ENCODE assay signal across 19 cellular contexts in genomic region chr9:83449166-83449565, GRCh38.
A peak's percentile ranks its signal among the peaks of the same experiment; 100 is the strongest.
DNase-seq lines count a peak whose midpoint lies in the region; ATAC-seq, FAIRE-seq and TF ChIP-seq lines count a peak whose summit lies in the region.
"Had no signal": no experiment of that assay in that cellular context is flagged by ENCODE, and none has a peak within 500 bp of the region (broad histone marks: within the 10 kb centered on the region; RNA-seq: fewer than 3 reads in every experiment).

No MANE protein-coding gene starts in this region.

- no peak for FAIRE-seq in urothelium cell line (lab: Jason Lieb, UNC)
- FAIRE-seq: RCC 7860, small intestine had no signal

- H3K9me3 ChIP-seq in gastroesophageal sphincter (no peaks in the 10 kb centered on the region), mucosa of rectum (ENCODE audit: control insufficient read depth in 2 of 2, low read length in 2 of 2) (peaks cover 0 to 2% of the 10 kb centered on the region in 2 donors), thyroid gland (no peaks in the 10 kb centered on the region)
- H3K9me3 ChIP-seq: BLaER1 treated with 17β-estradiol and CSF1 and Interleukin-3, amounts not matched to agents 10 nM and 100 nM had no signal

- TF ChIP-seq CTCF in gastroesophageal sphincter (IDR thresholded peaks at IDR 0.05) (no peak), thyroid gland (IDR thresholded peaks at IDR 0.05) (no peak)

- H3K9ac ChIP-seq in mucosa of rectum (ENCODE audit: low read depth in 1 of 2, low read length in 2 of 2), result no peak overlapping the region
- H3K9ac ChIP-seq: BLaER1 treated with 17β-estradiol and CSF1 and Interleukin-3, amounts not matched to agents 10 nM and 100 nM had no signal

- peak overlapping the region in 3 of 4 donors; percentile 48 to 62 (median 53) for H3K27ac ChIP-seq in gastroesophageal sphincter
- peak overlapping the region; percentile 23 to 35 for H3K27ac ChIP-seq in mucosa of rectum (ENCODE audit: low read depth in 2 of 2, low read length in 2 of 2)
- H3K27ac ChIP-seq in thyroid gland, result peak overlapping the region; percentile 25 to 64 (median 27)
- H3K27ac ChIP-seq: BLaER1 treated with 17β-estradiol and CSF1 and Interleukin-3, amounts not matched to agents 10 nM and 100 nM had no signal

- H3K36me3 ChIP-seq in gastroesophageal sphincter (no peaks in the 10 kb centered on the region), mucosa of rectum (ENCODE audit: control insufficient read depth in 2 of 2, insufficient read depth in 2 of 2, low read length in 2 of 2) (no peaks in the 10 kb centered on the region), thyroid gland (no peaks in the 10 kb centered on the region)
- H3K36me3 ChIP-seq: BLaER1 treated with 17β-estradiol and CSF1 and Interleukin-3, amounts not matched to agents 10 nM and 100 nM had no signal

- intact Hi-C loops in thyroid gland (cut with DNase I), result no loop called here

- DNase-seq in NCI-H82 (lab: John Stamatoyannopoulos, UW) (peak; percentile 7), NCI-H82 treated with DMSO at 0.1 percent for 48 hours (lab: John Stamatoyannopoulos, UW; ENCODE audit: unreplicated experiment) (no peak), thyroid gland (no peak), urothelium cell line (ENCODE audit: low spot score) (no peak), erythroblast (lab: John Stamatoyannopoulos, UW) (no peak)
- DNase-seq in activated CD4-positive, alpha-beta T cell treated with anti-CD3 and anti-CD28 coated beads for 4 hours, result no peak
- DNase-seq: activated CD4-positive, alpha-beta T cell treated with anti-CD3 and anti-CD28 coated beads for 1 hour; central memory CD4-positive, alpha-beta T cell; H9; mammary epithelial cell; naive thymus-derived CD4-positive, alpha-beta T cell; NK-92 treated with Interleukin-12 subunit alpha and Interleukin-12 subunit beta, amount 100 ng/mL, for 24 hours; small intestine; stimulated activated CD4-positive, alpha-beta T cell treated with anti-CD3 and anti-CD28 coated beads, Interleukin-4, amount 100 ng/mL, for 1 hour had no signal

- 50 to 60% methylated on average over 3 to 5 of the region's 5 CpGs for WGBS in gastroesophageal sphincter (ENCODE audit: low coverage in 1 of 2), 2 donors
- 91 to 93% methylated on average over 5 of the region's 5 CpGs for WGBS in thyroid gland, 2 donors

- no peak overlapping the region for H3K4me3 ChIP-seq in gastroesophageal sphincter
- no peak overlapping the region for H3K4me3 ChIP-seq in mucosa of rectum (ENCODE audit: low read length in 2 of 2)
- H3K4me3 ChIP-seq in thyroid gland (replicated peaks in 1 of 3), result no peak overlapping the region
- H3K4me3 ChIP-seq: BLaER1 treated with 17β-estradiol and CSF1 and Interleukin-3, amounts not matched to agents 10 nM and 100 nM had no signal

- no peak for TF ChIP-seq EP300 in gastroesophageal sphincter (IDR thresholded peaks at IDR 0.05)

- H3K4me1 ChIP-seq in gastroesophageal sphincter (peaks cover 0 to 11% (median 0%) of the 10 kb centered on the region in 3 donors), mucosa of rectum (ENCODE audit: control insufficient read depth in 2 of 2, insufficient read depth in 2 of 2, low read length in 2 of 2) (peaks cover 0 to 17% of the 10 kb centered on the region in 2 donors), thyroid gland (peaks cover 25 to 29% of the 10 kb centered on the region in 2 donors)
- H3K4me1 ChIP-seq: BLaER1 treated with 17β-estradiol and CSF1 and Interleukin-3, amounts not matched to agents 10 nM and 100 nM had no signal

- no peaks in the 10 kb centered on the region for H3K27me3 ChIP-seq in gastroesophageal sphincter
- no peaks in the 10 kb centered on the region for H3K27me3 ChIP-seq in mucosa of rectum (ENCODE audit: control insufficient read depth in 2 of 2, insufficient read depth in 2 of 2, low read length in 2 of 2)
- no peaks in the 10 kb centered on the region for H3K27me3 ChIP-seq in thyroid gland
- H3K27me3 ChIP-seq: BLaER1 treated with 17β-estradiol and CSF1 and Interleukin-3, amounts not matched to agents 10 nM and 100 nM had no signal

- ATAC-seq in gastroesophageal sphincter, result peak; percentile 68
- ATAC-seq: esophagus mucosa; naive thymus-derived CD4-positive, alpha-beta T cell had no signal

- TF ChIP-seq POLR2A in gastroesophageal sphincter (IDR thresholded peaks at IDR 0.05), result no peak
- TF ChIP-seq POLR2A in thyroid gland (IDR thresholded peaks at IDR 0.05), result no peak
- TF ChIP-seq POLR2A in erythroblast (IDR thresholded peaks at IDR 0.05; ENCODE audit: low read length), result no peak
